23 cellular contexts compared by ENCODE assay signal in genomic region chr13:112572408-112572807, GRCh38. TPM values are rescaled to one million over a fixed set of nuclear protein-coding genes. Genes with fewer than 3 reads are reported as not detected.
DNase-seq lines count a peak whose midpoint lies in the region; ATAC-seq, FAIRE-seq and TF ChIP-seq lines count a peak whose summit lies in the region.
"Had no signal": no experiment of that assay in that cellular context is flagged by ENCODE, and none has a peak within 500 bp of the region (broad histone marks: within the 10 kb centered on the region; RNA-seq: fewer than 3 reads in every experiment).

No MANE protein-coding gene starts in this region.

- H3K4me1 ChIP-seq in right lobe of liver (peaks cover 0 to 38% (median 18%) of the 10 kb centered on the region in 4 donors), HepG2 (ENCODE audit: insufficient read depth, low read length) (peaks cover 20% of the 10 kb centered on the region)
- H3K4me1 ChIP-seq: BE2C had no signal

- no peak for DNase-seq in right lobe of liver
- DNase-seq in HepG2 (ENCODE audit: low spot score): no peak
- DNase-seq in choroid plexus epithelial cell (ENCODE audit: low read depth): peak; percentile 11
- peak; percentile 27 for DNase-seq in left kidney (ENCODE audit: low read depth, low spot score)
- DNase-seq in activated naive CD4-positive, alpha-beta T cell treated with anti-CD3 and anti-CD28 coated beads for 36 hours: no peak
- no peak for DNase-seq in stimulated activated CD4-positive, alpha-beta T cell treated with anti-CD3 and anti-CD28 coated beads, Interleukin-2, amount 100 ng/mL, for 48 hours
- DNase-seq in coronary artery (ENCODE audit: low spot score): no peak
- DNase-seq: BE2C; CD8-positive, alpha-beta T cell; DMS53; EL; Kasumi-1; MM.1S; NCI-H1092 treated with DMSO at 0.1 percent for 48 hours; NCI-H146; NCI-H2029 treated with DMSO at 0.1 percent for 48 hours; NCI-H774; RPMI8226; SHP77 treated with DMSO at 0.1 percent for 48 hours had no signal

- H3K9me3 ChIP-seq in right lobe of liver (no peaks in the 10 kb centered on the region), HepG2 (ENCODE audit: low read length) (no peaks in the 10 kb centered on the region)
- H3K9me3 ChIP-seq: BE2C had no signal

- intact Hi-C loops in right lobe of liver (cut with DNase I): no loop called here
- intact Hi-C loops in HepG2 (cut with micrococcal nuclease; ENCODE audit: unreplicated experiment): no loop called here
- intact Hi-C loops in activated naive CD4-positive, alpha-beta T cell treated with anti-CD3 and anti-CD28 coated beads for 36 hours (cut with micrococcal nuclease): no loop called here

- no peak overlapping the region for H3K4me3 ChIP-seq in right lobe of liver
- H3K4me3 ChIP-seq in HepG2 (replicated peaks in 1 of 3; ENCODE audit: insufficient read depth in 1 of 3, low read depth in 2 of 3, low read length in 3 of 3): no peak overlapping the region
- no peak overlapping the region for H3K4me3 ChIP-seq in choroid plexus epithelial cell (ENCODE audit: low read depth, low read length)
- no peak overlapping the region for H3K4me3 ChIP-seq in coronary artery
- H3K4me3 ChIP-seq: GM12878 had no signal

- no peak overlapping the region for H3K9ac ChIP-seq in HepG2 (ENCODE audit: insufficient read depth, low read depth, low read length)

- H3K36me3 ChIP-seq in right lobe of liver (peaks cover 0 to 4% (median under 1%) of the 10 kb centered on the region in 4 donors), HepG2 (replicated peaks in 1 of 2; ENCODE audit: control insufficient read depth in 1 of 2, insufficient read depth in 2 of 2, low read length in 2 of 2) (peaks cover 5 to 15% of the 10 kb centered on the region in 2 experiments; a peak in 4 of 5 replicates)

- H3K4me1 Mint-ChIP-seq in activated naive CD4-positive, alpha-beta T cell treated with anti-CD3 and anti-CD28 coated beads for 36 hours (ENCODE audit: low read depth): peaks cover 69% of the 10 kb centered on the region

- H3K36me3 Mint-ChIP-seq in activated naive CD4-positive, alpha-beta T cell treated with anti-CD3 and anti-CD28 coated beads for 36 hours (ENCODE audit: low read depth): peaks cover 16% of the 10 kb centered on the region

- no peak overlapping the region for H2AFZ ChIP-seq in HepG2 (ENCODE audit: low read length)

- no peak for TF ChIP-seq POLR2A in right lobe of liver (IDR thresholded peaks at IDR 0.05)
- no peak for TF ChIP-seq POLR2A in HepG2 (IDR thresholded peaks at IDR 0.05; ENCODE audit: insufficient read depth in 1 of 2, low read depth in 2 of 2, low read length in 2 of 2)

- 60% methylated on average over 4 of the region's 4 CpGs for WGBS in right lobe of liver (ENCODE audit: insufficient coverage, low coverage, low lambda C conversion rate, missing lambda C conversion rate)
- WGBS in HepG2 (ENCODE audit: low lambda C conversion rate): 97% methylated on average over 4 of the region's 4 CpGs

- CTCF ChIA-PET in HepG2 (lab: Yijun Ruan, JAX; ENCODE audit: low intra/inter-chr PET ratio, low total read pairs): no interaction called here
- CTCF ChIA-PET in activated naive CD4-positive, alpha-beta T cell treated with anti-CD3 and anti-CD28 coated beads for 36 hours (lab: Charles Lee): no interaction called here

- H3K79me2 ChIP-seq in HepG2 (ENCODE audit: insufficient read depth, low read length): peaks cover 67% of the 10 kb centered on the region

- peaks cover 2% of the 10 kb centered on the region for H3K9me3 Mint-ChIP-seq in activated naive CD4-positive, alpha-beta T cell treated with anti-CD3 and anti-CD28 coated beads for 36 hours

- ATAC-seq in right lobe of liver (peak; percentile 40 to 73 (median 44)), HepG2 (no peak)
- ATAC-seq: CD8-positive, alpha-beta T cell; GM12878; HCT116 had no signal

- H3K27ac ChIP-seq in right lobe of liver (no peak overlapping the region), HepG2 (ENCODE audit: extremely low read length, insufficient read depth, low read length) (no peak overlapping the region), coronary artery (no peak overlapping the region)

- H3K4me3 Mint-ChIP-seq in activated naive CD4-positive, alpha-beta T cell treated with anti-CD3 and anti-CD28 coated beads for 36 hours: no peak overlapping the region
- H3K4me3 Mint-ChIP-seq: CD8-positive, alpha-beta T cell had no signal

- TF ChIP-seq EP300 in HepG2 (IDR thresholded peaks at IDR 0.05; ENCODE audit: low read depth in 2 of 2, low read length in 2 of 2): no peak
- TF ChIP-seq EP300 in HepG2 (CRISPR knock-in tag; IDR thresholded peaks at IDR 0.05; ENCODE audit: borderline replicate concordance): no peak

- no TSS peak for BruUV-seq in HepG2 (replicated peaks; lab: Mats Ljungman, UMichigan)

- no peaks in the 10 kb centered on the region; the same call in 1 of the 2 replicates for H4K20me1 ChIP-seq in HepG2 (ENCODE audit: insufficient read depth, low read length)

- POLR2A ChIA-PET in HepG2 (lab: Yijun Ruan, JAX): no interaction called here

- H3K27ac Mint-ChIP-seq in activated naive CD4-positive, alpha-beta T cell treated with anti-CD3 and anti-CD28 coated beads for 36 hours: no peak overlapping the region

- H3K27me3 ChIP-seq in right lobe of liver (no peaks in the 10 kb centered on the region), HepG2 (ENCODE audit: control insufficient read depth in 1 of 2, insufficient read depth in 2 of 2, low read length in 2 of 2) (no peaks in the 10 kb centered on the region)
- H3K27me3 ChIP-seq: BE2C had no signal

- H3K27me3 Mint-ChIP-seq in activated naive CD4-positive, alpha-beta T cell treated with anti-CD3 and anti-CD28 coated beads for 36 hours (ENCODE audit: low read depth): no peaks in the 10 kb centered on the region

- no peak for TF ChIP-seq RAD21 in HepG2 (CRISPR knock-in tag; IDR thresholded peaks at IDR 0.05)

- in situ Hi-C loops in HepG2 (cut with HindIII; ENCODE audit: extremely low pct_ligation_motif_present, low pct_unique_long_range_greater_than_20kb): no loop called here

- FAIRE-seq in HepG2 (lab: Jason Lieb, UNC): no peak
- FAIRE-seq: A204.1, GM12878, HTR-8/SVneo had no signal

- TF ChIP-seq CTCF in right lobe of liver (IDR thresholded peaks at IDR 0.05) (no peak), HepG2 (CRISPR knock-in tag; IDR thresholded peaks at IDR 0.05) (no peak), choroid plexus epithelial cell (conservative IDR thresholded peaks at IDR 0.05; ENCODE audit: low read depth, low read length) (no peak), coronary artery (IDR thresholded peaks at IDR 0.05) (no peak)

- H3K4me2 ChIP-seq in HepG2 (ENCODE audit: low read depth, low read length): no peak overlapping the region

TF ChIP-seq in HepG2, 621 proteins besides CTCF, POLR2A, EP300 and RAD21 (continues in another document):
- TF ChIP-seq KLF9 (CRISPR knock-in tag; IDR thresholded peaks at IDR 0.05; ENCODE audit: low read depth): no peak
- TF ChIP-seq RBAK (CRISPR knock-in tag; IDR thresholded peaks at IDR 0.05): no peak
- no peak for TF ChIP-seq FOXM1 (CRISPR knock-in tag; IDR thresholded peaks at IDR 0.05)
- no peak for TF ChIP-seq SETDB1 (CRISPR knock-in tag; IDR thresholded peaks at IDR 0.05; ENCODE audit: borderline replicate concordance)
- TF ChIP-seq DRAP1 (CRISPR knock-in tag; IDR thresholded peaks at IDR 0.05): no peak
- no peak for TF ChIP-seq HNRNPH1 (optimal IDR thresholded peaks at IDR 0.05; ENCODE audit: low read depth, low read length)
- no peak for TF ChIP-seq ZBTB26 (CRISPR knock-in tag; IDR thresholded peaks at IDR 0.05; ENCODE audit: borderline replicate concordance)
- TF ChIP-seq DPF2 (CRISPR knock-in tag; IDR thresholded peaks at IDR 0.05; ENCODE audit: borderline replicate concordance, low read depth): no peak
- no peak for TF ChIP-seq ZKSCAN8 (CRISPR knock-in tag; IDR thresholded peaks at IDR 0.05; ENCODE audit: borderline replicate concordance)

RNA-seq across cellular contexts. Expression of gene TUBGCP3, which starts 15.5 kb away (rescaled TPM):
- total RNA-seq in right lobe of liver (10 to 100 TPM; 13.0 to 20.0 (median 17.6) TPM), HepG2 (2016; rRNA removed; fragmentation: Illumina TruSeq; extraction: Trizol) (15.5 and 18.4 TPM in 2 replicates)
- total RNA-seq in HepG2 (2016; cell fraction: cytosol; rRNA removed; fragmentation: Illumina TruSeq; extraction: Trizol; ENCODE audit: low read depth): 26.3 and 26.8 TPM in 2 replicates
- total RNA-seq in HepG2 (2016; cell fraction: insoluble cytoplasmic fraction; rRNA removed; fragmentation: Illumina TruSeq; extraction: Trizol): 16.3 and 16.7 TPM in 2 replicates
- 20.4 and 21.8 TPM in 2 replicates for total RNA-seq in HepG2 (2016; cell fraction: membrane; rRNA removed; fragmentation: Illumina TruSeq; extraction: Trizol)
- total RNA-seq in HepG2 (2016; cell fraction: nucleus; rRNA removed; fragmentation: Illumina TruSeq; extraction: Trizol): 29.7 and 32.9 TPM in 2 replicates
- polyA plus RNA-seq in HepG2 (2011; rRNA removed): 12.6 and 13.3 TPM in 2 replicates
- polyA plus RNA-seq in HepG2 (2011; cell fraction: cytosol; rRNA removed): 13.0 and 16.2 TPM in 2 replicates
- 37.9 and 38.9 TPM in 2 replicates for polyA plus RNA-seq in HepG2 (2011; cell fraction: nucleus; rRNA removed)
- 12.7 and 13.6 TPM in 2 replicates for polyA plus RNA-seq in HepG2 (2012)
- polyA plus RNA-seq in HepG2 (2016; cell fraction: cytosol; fragmentation: Illumina TruSeq; extraction: Trizol; ENCODE audit: low read depth): 1.8 and 2.2 TPM in 2 replicates
- polyA plus RNA-seq in HepG2 (2016; cell fraction: insoluble cytoplasmic fraction; fragmentation: Illumina TruSeq; extraction: Trizol; ENCODE audit: low read depth): 17.9 and 19.3 TPM in 2 replicates
- polyA plus RNA-seq in HepG2 (2016; cell fraction: membrane; fragmentation: Illumina TruSeq; extraction: Trizol; ENCODE audit: low read depth): 5.5 TPM in 2 replicates
- polyA plus RNA-seq in HepG2 (2016; cell fraction: nucleus; fragmentation: Illumina TruSeq; extraction: Trizol; ENCODE audit: insufficient read depth, low read depth): 27.6 and 28.8 TPM in 2 replicates
- polyA minus RNA-seq in HepG2 (2011; rRNA and poly(A)+ RNA removed; ENCODE audit: low replicate concordance): 31.5 and 65.3 TPM in 2 replicates
- polyA minus RNA-seq in HepG2 (2011; cell fraction: cytosol; rRNA and poly(A)+ RNA removed): 9.6 and 11.7 TPM in 2 replicates
- polyA minus RNA-seq in HepG2 (2011; cell fraction: nucleus; rRNA and poly(A)+ RNA removed): 67.3 and 70.4 TPM in 2 replicates
- total RNA-seq in activated naive CD4-positive, alpha-beta T cell treated with anti-CD3 and anti-CD28 coated beads for 36 hours: 10 to 100 TPM; 87.5 to 88.3 TPM

Comparison
In these comparisons a context has a peak if more than half of its experiments do, and no peak if none do; other contexts are left out.
1. DNase-seq: peak in choroid plexus epithelial cell (single experiment) and left kidney (single experiment); none in right lobe of liver (0 of 3), HepG2 (single experiment), activated naive CD4-positive, alpha-beta T cell treated with anti-CD3 and anti-CD28 coated beads for 36 hours (single experiment), stimulated activated CD4-positive, alpha-beta T cell treated with anti-CD3 and anti-CD28 coated beads, Interleukin-2, amount 100 ng/mL, for 48 hours (0 of 2) and coronary artery (single experiment).